Comparison of ENCODE assay signal across 1 cellular context in genomic region chr3:94249491-94250079, GRCh38.
TF ChIP-seq lines count a peak whose summit lies in the region.

No MANE protein-coding gene starts in this region.

TF ChIP-seq in H1, 55 proteins besides CTCF, POLR2A, EP300 and RAD21 (continued from another document):
- TF ChIP-seq CHD7 (IDR thresholded peaks at IDR 0.05; ENCODE audit: insufficient replicate concordance, low read length), result no peak
- TF ChIP-seq NANOG (IDR thresholded peaks at IDR 0.05; ENCODE audit: insufficient read depth, low read depth, low read length, poor library complexity, severe bottlenecking), result no peak
